Comparison of ENCODE assay signal across 8 cellular contexts in genomic region chr5:172733179-172733973, GRCh38. TPM values are rescaled to one million over a fixed set of nuclear protein-coding genes. Genes with fewer than 3 reads are reported as not detected.
DNase-seq lines count a peak whose midpoint lies in the region; ATAC-seq, FAIRE-seq and TF ChIP-seq lines count a peak whose summit lies in the region.

No MANE protein-coding gene starts in this region.

- H3K4me3 ChIP-seq in astrocyte (ENCODE audit: insufficient read depth, low read depth, low read length), result no peak overlapping the region
- H3K4me3 ChIP-seq in skeletal muscle cell (ENCODE audit: low read depth, low read length), result peak overlapping the region; percentile 9

- H3K4me2 ChIP-seq in astrocyte (ENCODE audit: low read length), result peak overlapping the region; percentile 48

- no peaks in the 10 kb centered on the region for H3K79me2 ChIP-seq in astrocyte (ENCODE audit: insufficient read depth, low read length)

- H3K4me3 Mint-ChIP-seq in astrocyte (ENCODE audit: unreplicated experiment), result peak overlapping the region; percentile 54

- H3K27me3 Mint-ChIP-seq in astrocyte (ENCODE audit: low read depth, unreplicated experiment), result peaks cover 11% of the 10 kb centered on the region

- peak overlapping the region; percentile 98 for H3K27ac Mint-ChIP-seq in astrocyte (ENCODE audit: unreplicated experiment)

- no peaks in the 10 kb centered on the region for H3K9me3 Mint-ChIP-seq in astrocyte (ENCODE audit: unreplicated experiment)

- ATAC-seq in HG02678 (IDR thresholded peaks at IDR 0.05; ENCODE audit: unreplicated experiment) (no peak), GM19035 (IDR thresholded peaks at IDR 0.05; ENCODE audit: unreplicated experiment) (no peak)

- peak overlapping the region; percentile 76 for H3K9ac ChIP-seq in astrocyte (ENCODE audit: low read length)

- no peaks in the 10 kb centered on the region for H3K36me3 ChIP-seq in astrocyte (ENCODE audit: insufficient read depth, low read length)

- H3K9me3 ChIP-seq in astrocyte (ENCODE audit: insufficient read depth, low read depth, low read length), result no peaks in the 10 kb centered on the region

- no peaks in the 10 kb centered on the region for H4K20me1 ChIP-seq in astrocyte (ENCODE audit: insufficient read depth, low read length)

- peak; percentile 94 for FAIRE-seq in astrocyte (lab: Jason Lieb, UNC)

- H2AFZ ChIP-seq in astrocyte (ENCODE audit: low read depth, low read length), result peak overlapping the region; percentile 14

- DNase-seq in ELR (ENCODE audit: low read depth) (peak; percentile 96), astrocyte (ENCODE audit: low read depth) (peak; percentile 98), hepatic stellate cell (ENCODE audit: low spot score) (peak; percentile 64), skeletal muscle cell (ENCODE audit: low read depth) (peak; percentile 96), occipital lobe (lab: John Stamatoyannopoulos, UW) (no peak), mesenteric fat pad (ENCODE audit: low spot score) (no peak)

- no peaks in the 10 kb centered on the region for H3K27me3 ChIP-seq in astrocyte (ENCODE audit: insufficient read depth, low read length)

- H3K36me3 Mint-ChIP-seq in astrocyte (ENCODE audit: low read depth, unreplicated experiment), result no peaks in the 10 kb centered on the region

- peak overlapping the region; percentile 89 for H3K27ac ChIP-seq in astrocyte (ENCODE audit: low read depth, low read length)

- peaks cover 16% of the 10 kb centered on the region for H3K4me1 Mint-ChIP-seq in astrocyte (ENCODE audit: low read depth, unreplicated experiment)

- peaks cover 19% of the 10 kb centered on the region for H3K4me1 ChIP-seq in astrocyte (ENCODE audit: insufficient read depth, low read length)

- TF ChIP-seq CTCF in astrocyte (IDR thresholded peaks at IDR 0.05; ENCODE audit: insufficient read depth, low read depth, low read length), result no peak

RNA-seq across cellular contexts. Expression of gene DUSP1, which starts 37.6 kb away (rescaled TPM):
- total RNA-seq in astrocyte (80.5 and 90.1 TPM in 2 replicates), occipital lobe (54.1 TPM), mesenteric fat pad (1,666 TPM)

Comparison
In these comparisons a context has a peak if more than half of its experiments do, and no peak if none do; other contexts are left out.
1. DNase-seq: peak in ELR (single experiment), astrocyte (single experiment), hepatic stellate cell (single experiment) and skeletal muscle cell (single experiment); none in occipital lobe (single experiment) and mesenteric fat pad (single experiment).
2. RNA of gene DUSP1, which starts 37.6 kb away (total RNA-seq): 1,666 TPM in mesenteric fat pad (single experiment); 80.5 to 90.1 TPM in astrocyte and 54.1 TPM in occipital lobe (single experiment); every median in the first group is over 10 times any median in the second.